Comparison of ENCODE assay signal across 9 cellular contexts in genomic region chrX:9644335-9644734, GRCh38.
DNase-seq lines count a peak whose midpoint lies in the region; ATAC-seq and TF ChIP-seq lines count a peak whose summit lies in the region.
"Had no signal": no experiment of that assay in that cellular context is flagged by ENCODE, and none has a peak within 500 bp of the region (broad histone marks: within the 10 kb centered on the region; RNA-seq: fewer than 3 reads in every experiment).

No MANE protein-coding gene starts in this region.

- H3K4me3 ChIP-seq in gastrocnemius medialis (no peak overlapping the region), aorta (ENCODE audit: low read length in 2 of 2) (no peak overlapping the region)
- H3K4me3 ChIP-seq: cardiac muscle cell had no signal

- WGBS in aorta, 2 donors, result 60 to 71% methylated on average over 6 of the region's 6 CpGs

- intact Hi-C loops in gastrocnemius medialis (cut with DNase I; ENCODE audit: low total_unique reads) (no loop called here), aorta (cut with DNase I) (no loop called here)

- H3K27me3 ChIP-seq in gastrocnemius medialis (no peaks in the 10 kb centered on the region), aorta (ENCODE audit: control insufficient read depth in 1 of 2, insufficient read depth in 2 of 2, low read length in 1 of 2) (no peaks in the 10 kb centered on the region)
- H3K27me3 ChIP-seq: cardiac muscle cell had no signal

- ATAC-seq in GM18511 (IDR thresholded peaks at IDR 0.05; ENCODE audit: unreplicated experiment), result peak; percentile 96
- ATAC-seq in HG02840 (IDR thresholded peaks at IDR 0.05; ENCODE audit: low FRiP score, unreplicated experiment), result peak; percentile 89
- ATAC-seq in gastrocnemius medialis, result no peak
- ATAC-seq in aorta (ENCODE audit: low FRiP score), result no peak

- TF ChIP-seq CTCF in gastrocnemius medialis (IDR thresholded peaks at IDR 0.05 in 4 of 5, conservative IDR thresholded peaks at IDR 0.05 in 1 of 5), result no peak

- H3K4me1 ChIP-seq in gastrocnemius medialis (peaks cover 0 to 10% of the 10 kb centered on the region in 2 donors), aorta (ENCODE audit: control insufficient read depth in 1 of 2, insufficient read depth in 2 of 2, low read length in 2 of 2) (peaks cover 2 to 4% of the 10 kb centered on the region in 2 donors)

- no peaks in the 10 kb centered on the region for H3K9me3 ChIP-seq in gastrocnemius medialis
- H3K9me3 ChIP-seq in aorta (ENCODE audit: control insufficient read depth, low read length), result no peaks in the 10 kb centered on the region

- H3K27ac ChIP-seq in gastrocnemius medialis, result no peak overlapping the region
- no peak overlapping the region for H3K27ac ChIP-seq in aorta (ENCODE audit: low read depth in 1 of 2, low read length in 2 of 2)
- H3K27ac ChIP-seq: cardiac muscle cell had no signal

- in situ Hi-C loops in gastrocnemius medialis (cut with MboI; ENCODE audit: low sequenced_read_pairs in 4 of 4), result no loop called here

- TF ChIP-seq POLR2A in gastrocnemius medialis (IDR thresholded peaks at IDR 0.05), result no peak

- DNase-seq in SW480 (ENCODE audit: low spot score), result peak; percentile 66
- peak; percentile 57 for DNase-seq in kidney tubule cell (ENCODE audit: low spot score)
- no peak for DNase-seq in gastrocnemius medialis
- no peak for DNase-seq in DMS114 treated with DMSO at 0.1 percent for 48 hours (lab: John Stamatoyannopoulos, UW; ENCODE audit: unreplicated experiment)
- DNase-seq in GM19240 (ENCODE audit: insufficient read length, low spot score), result no peak
- DNase-seq in aorta, result no peak

- H3K36me3 ChIP-seq in gastrocnemius medialis (no peaks in the 10 kb centered on the region), aorta (ENCODE audit: control insufficient read depth in 1 of 2, insufficient read depth in 2 of 2, low read length in 1 of 2) (no peaks in the 10 kb centered on the region)
- H3K36me3 ChIP-seq: cardiac muscle cell had no signal

Comparison
In these comparisons a context has a peak if more than half of its experiments do, and no peak if none do; other contexts are left out.
1. ATAC-seq: peak in GM18511 (single experiment) and HG02840 (single experiment); none in gastrocnemius medialis (0 of 2) and aorta (single experiment).
2. DNase-seq: peak in SW480 (single experiment) and kidney tubule cell (single experiment); none in gastrocnemius medialis (0 of 2), DMS114 treated with DMSO at 0.1 percent for 48 hours (single experiment), GM19240 (single experiment) and aorta (0 of 2).